Comparison of ENCODE assay signal across 15 cellular contexts in the genomic region with DNA sequence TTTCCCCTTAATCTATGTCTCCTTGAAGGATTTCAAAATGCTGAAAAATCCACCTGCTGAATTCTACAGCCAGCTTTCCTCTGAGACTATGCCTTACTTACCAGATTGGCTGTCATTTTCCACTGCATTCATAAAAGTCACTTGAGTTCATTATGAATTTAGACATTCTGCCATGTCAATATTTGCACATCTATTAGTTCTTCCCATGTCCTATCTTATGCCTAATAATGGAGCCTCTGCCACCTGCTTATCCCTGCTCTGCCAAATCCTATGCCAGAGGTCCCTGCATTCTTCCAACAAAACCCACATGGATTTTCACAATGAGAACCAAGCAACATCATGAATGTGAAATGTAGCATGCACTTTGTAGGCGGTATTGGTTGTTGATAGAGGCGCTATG. TPM values are rescaled to one million over a fixed set of nuclear protein-coding genes. Genes with fewer than 3 reads are reported as not detected.
DNase-seq lines count a peak whose midpoint lies in the region; ATAC-seq and TF ChIP-seq lines count a peak whose summit lies in the region.
"Had no signal": no experiment of that assay in that cellular context is flagged by ENCODE, and none has a peak within 500 bp of the region (broad histone marks: within the 10 kb centered on the region; RNA-seq: fewer than 3 reads in every experiment).

No MANE protein-coding gene starts in this region.

- no peaks in the 10 kb centered on the region for H3K27me3 ChIP-seq in neuronal stem cell (ENCODE audit: control insufficient read depth in 3 of 3, insufficient read depth in 3 of 3, low read depth in 1 of 3, low read length in 3 of 3)
- H3K27me3 ChIP-seq: BE2C, SJCRH30 had no signal

- H4K8ac ChIP-seq in neuronal stem cell (ENCODE audit: low read depth, low read length) = no peak overlapping the region

- TF ChIP-seq CTCF in VCaP (conservative IDR thresholded peaks at IDR 0.05) = no peak

- no peak overlapping the region for H3K4ac ChIP-seq in neuronal stem cell (ENCODE audit: low read length)

- H3K27ac ChIP-seq in VCaP = peak overlapping the region; percentile 46
- H3K27ac ChIP-seq in neuronal stem cell (replicated peaks; ENCODE audit: low read length) = no peak overlapping the region
- H3K27ac ChIP-seq: SJCRH30 had no signal

- H3K36me3 ChIP-seq in neuronal stem cell (replicated peaks in 1 of 2; ENCODE audit: control insufficient read depth in 2 of 2, insufficient read depth in 2 of 2, low read length in 2 of 2) = no peaks in the 10 kb centered on the region
- H3K36me3 ChIP-seq: BE2C, SJCRH30 had no signal

- H3K14ac ChIP-seq in neuronal stem cell (ENCODE audit: low read length) = no peak overlapping the region

- no peak overlapping the region for H2AK5ac ChIP-seq in neuronal stem cell (ENCODE audit: low read depth, low read length)

- H2BK15ac ChIP-seq in neuronal stem cell (ENCODE audit: low read length) = no peak overlapping the region

- no peak overlapping the region for H2BK120ac ChIP-seq in neuronal stem cell (ENCODE audit: low read depth, low read length)

- no peak overlapping the region for H4K91ac ChIP-seq in neuronal stem cell (ENCODE audit: low read depth, low read length, poor library complexity)

- H3K79me1 ChIP-seq in neuronal stem cell (ENCODE audit: low read depth, low read length) = no peaks in the 10 kb centered on the region

- no peak overlapping the region for H2AFZ ChIP-seq in neuronal stem cell (ENCODE audit: low read length)

- no peak overlapping the region for H2BK5ac ChIP-seq in neuronal stem cell (ENCODE audit: low read length)

- H3K23ac ChIP-seq in neuronal stem cell (ENCODE audit: low read depth, low read length, poor library complexity) = no peak overlapping the region

- no peak overlapping the region for H3K4me3 ChIP-seq in neuronal stem cell (ENCODE audit: low read length in 2 of 2)
- H3K4me3 ChIP-seq: SJCRH30 had no signal

- no peak overlapping the region for H3K18ac ChIP-seq in neuronal stem cell (ENCODE audit: low read length)

- DNase-seq in Ammon's horn (ENCODE audit: low spot score) = peak; percentile 29
- DNase-seq in DMS153 treated with DMSO at 0.1 percent for 48 hours (lab: John Stamatoyannopoulos, UW; ENCODE audit: unreplicated experiment) = peak; percentile 10
- DNase-seq in NCI-H146 treated with DMSO at 0.1 percent for 48 hours (lab: John Stamatoyannopoulos, UW; ENCODE audit: unreplicated experiment) = peak; percentile 90
- DNase-seq in stimulated activated naive CD4-positive, alpha-beta T cell (lab: John Stamatoyannopoulos, UW) = no peak
- no peak for DNase-seq in neuronal stem cell (ENCODE audit: low spot score)
- DNase-seq: BE2C; CD8-positive, alpha-beta T cell; H9; IMR-90; NCI-H1930; SJCRH30; SW 1271 had no signal

- H2BK12ac ChIP-seq in neuronal stem cell (ENCODE audit: low read length) = no peak overlapping the region

- H3K4me1 ChIP-seq in neuronal stem cell (ENCODE audit: control insufficient read depth in 2 of 2, insufficient read depth in 1 of 2, low read depth in 1 of 2, low read length in 2 of 2) = peaks cover 0 to 2% of the 10 kb centered on the region in 2 donors
- H3K4me1 ChIP-seq: BE2C, SJCRH30 had no signal

- ATAC-seq in GM21381 (IDR thresholded peaks at IDR 0.05; ENCODE audit: unreplicated experiment) (no peak), GM19035 (IDR thresholded peaks at IDR 0.05; ENCODE audit: unreplicated experiment) (no peak)
- ATAC-seq: CD8-positive, alpha-beta T cell had no signal

- no peak overlapping the region for H3K4me2 ChIP-seq in neuronal stem cell (ENCODE audit: insufficient read depth, low read length, poor library complexity, severe bottlenecking)

- H3K9me3 ChIP-seq in neuronal stem cell (replicated peaks in 1 of 2; ENCODE audit: control insufficient read depth in 2 of 2, insufficient read depth in 1 of 2, low read depth in 1 of 2, low read length in 2 of 2) = no peaks in the 10 kb centered on the region
- H3K9me3 ChIP-seq: BE2C, SJCRH30 had no signal

- no peak overlapping the region for H3K9ac ChIP-seq in neuronal stem cell (ENCODE audit: low read depth, low read length, poor library complexity)

- no CpG with 5 or more reads among the region's 2 CpGs for WGBS in neuronal stem cell (ENCODE audit: extremely low coverage in 2 of 2, insufficient read length in 2 of 2, insufficient replicate concordance in 1 of 2), 2 donors

RNA-seq across cellular contexts. Expression of gene GASK1B, which starts 42.6 kb away (rescaled TPM):
- polyA plus RNA-seq in neuronal stem cell (2013, experiment 1 of 2) = 0.03 TPM
- 0.01 TPM for polyA plus RNA-seq in neuronal stem cell (2013, experiment 2 of 2)

Comparison
In these comparisons a context has a peak if more than half of its experiments do, and no peak if none do; other contexts are left out.
1. DNase-seq: peak in Ammon's horn (single experiment), DMS153 treated with DMSO at 0.1 percent for 48 hours (single experiment) and NCI-H146 treated with DMSO at 0.1 percent for 48 hours (single experiment); none in stimulated activated naive CD4-positive, alpha-beta T cell (0 of 6) and neuronal stem cell (single experiment).